Comparison of ENCODE assay signal across 22 cellular contexts in the genomic region with DNA sequence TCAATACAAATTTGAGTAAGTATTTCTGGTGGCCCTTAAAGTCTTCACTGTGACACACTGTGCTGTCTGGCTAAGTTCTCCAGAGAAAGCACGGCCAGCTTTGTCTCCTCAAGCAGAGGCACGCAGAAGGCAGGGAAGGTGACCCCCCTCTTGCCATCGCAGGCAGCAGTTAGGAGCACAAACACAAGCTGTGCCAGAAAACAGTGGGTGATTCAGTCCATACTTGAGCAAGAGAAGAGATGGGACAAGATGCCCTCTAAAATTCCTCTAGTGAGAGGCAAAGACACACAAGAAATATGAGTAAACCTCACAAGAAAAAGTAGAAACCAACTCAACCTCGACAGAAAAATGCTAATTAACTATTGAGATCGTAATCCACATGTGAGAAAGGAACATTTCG.
"Had no signal": no experiment of that assay in that cellular context is flagged by ENCODE, and none has a peak within 500 bp of the region (broad histone marks: within the 10 kb centered on the region; RNA-seq: fewer than 3 reads in every experiment).

No MANE protein-coding gene starts in this region.

- ATAC-seq: activated naive CD4-positive, alpha-beta T cell treated with anti-CD3 and anti-CD28 coated beads, Interleukin-2, amount 50 U/mL, for 72 hours; effector memory CD8-positive, alpha-beta T cell; left lung; stimulated activated naive B cell treated with anti-CD40 and anti-IgM and Interleukin-4, amounts not matched to agents 10 μg/mL and 1 μg/mL and 100 μg/mL, for 72 hours had no signal

- H3K4me3 ChIP-seq: cardiac muscle cell, hepatocyte, left lung, sigmoid colon, spleen, thoracic aorta, upper lobe of left lung had no signal

- H3K27ac ChIP-seq: cardiac muscle cell, epithelial cell of prostate, hepatocyte, left lung, sigmoid colon, spleen, thoracic aorta, upper lobe of left lung, VCaP had no signal

- H3K27ac Mint-ChIP-seq: activated naive CD4-positive, alpha-beta T cell treated with anti-CD3 and anti-CD28 coated beads, Interleukin-2, amount 50 U/mL, for 72 hours; effector memory CD8-positive, alpha-beta T cell; stimulated activated naive B cell treated with anti-CD40 and anti-IgM and Interleukin-4, amounts not matched to agents 10 μg/mL and 1 μg/mL and 100 μg/mL, for 72 hours had no signal

- H3K9me3 ChIP-seq: left lung, sigmoid colon, spleen, thoracic aorta, upper lobe of left lung had no signal

- DNase-seq: activated CD4-positive, alpha-beta T cell treated with anti-CD3 and anti-CD28 coated beads for 1 hour; activated CD8-positive, alpha-beta memory T cell treated with anti-CD3 and anti-CD28 coated beads for 24 hours; activated CD8-positive, alpha-beta memory T cell treated with anti-CD3 and anti-CD28 coated beads, Interleukin-2, amount 50 U/mL, for 48 hours; activated effector memory CD4-positive, alpha-beta T cell treated with Interleukin-2 at 50 U/mL for 16 hours; activated T-cell treated with anti-CD3 and anti-CD28 coated beads, Interleukin-2, amount 50 U/mL, for 48 hours; amniotic stem cell; effector memory CD8-positive, alpha-beta T cell; kidney; left lung; sigmoid colon; spleen; stimulated activated CD4-positive, alpha-beta T cell treated with anti-CD3 and anti-CD28 coated beads, Interleukin-4, amount 100 ng/mL, for 4 hours; stimulated activated naive B cell treated with anti-CD40 and anti-IgM and Interleukin-4, amounts not matched to agents 10 μg/mL and 1 μg/mL and 100 μg/mL, for 72 hours; T-helper 2 cell; upper lobe of left lung had no signal

- H3K4me1 Mint-ChIP-seq: neural crest cell had no signal

- H3K9me3 Mint-ChIP-seq: effector memory CD8-positive, alpha-beta T cell; neural crest cell had no signal

- H3K4me3 Mint-ChIP-seq: effector memory CD8-positive, alpha-beta T cell; neural crest cell; stimulated activated naive B cell treated with anti-CD40 and anti-IgM and Interleukin-4, amounts not matched to agents 10 μg/mL and 1 μg/mL and 100 μg/mL, for 72 hours had no signal

- H3K27me3 ChIP-seq: cardiac muscle cell, hepatocyte, left lung, sigmoid colon, spleen, upper lobe of left lung had no signal

- H3K4me2 ChIP-seq: hepatocyte had no signal

- H2AFZ ChIP-seq: hepatocyte had no signal

- H3K4me1 ChIP-seq: left lung, sigmoid colon, spleen, upper lobe of left lung had no signal

- H3K27me3 Mint-ChIP-seq: effector memory CD8-positive, alpha-beta T cell; stimulated activated naive B cell treated with anti-CD40 and anti-IgM and Interleukin-4, amounts not matched to agents 10 μg/mL and 1 μg/mL and 100 μg/mL, for 72 hours had no signal
